In the genomic region with DNA sequence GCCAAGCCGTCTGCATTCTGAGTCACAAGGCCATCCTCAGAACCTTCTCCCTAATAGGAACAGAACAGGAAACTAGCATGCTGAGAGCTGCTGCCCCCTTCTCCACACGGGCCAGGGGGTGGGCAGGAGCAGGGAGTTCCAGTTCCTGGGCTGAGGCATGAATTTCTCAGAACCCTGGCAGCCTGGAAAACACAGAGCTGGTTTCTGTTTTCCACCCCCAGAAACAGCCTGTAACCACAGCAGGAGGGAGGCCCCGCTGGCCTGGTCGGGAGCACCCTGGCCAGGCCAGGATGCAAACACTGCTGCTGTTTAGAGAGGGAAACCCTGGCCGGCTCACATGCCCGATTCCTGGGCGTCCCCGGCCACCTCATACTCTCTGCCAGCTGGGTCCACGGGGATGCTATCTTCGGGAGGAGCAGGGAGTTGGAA, we compare ENCODE assay signal across 7 cellular contexts.
DNase-seq lines count a peak whose midpoint lies in the region; FAIRE-seq and TF ChIP-seq lines count a peak whose summit lies in the region.

No MANE protein-coding gene starts in this region.

- peaks cover 24% of the 10 kb centered on the region for H3F3A ChIP-seq in MM.1S (ENCODE audit: insufficient read depth, low read length)

- H3K27me3 ChIP-seq in astrocyte (ENCODE audit: insufficient read depth, low read length), result no peaks in the 10 kb centered on the region
- H3K27me3 ChIP-seq in layer of hippocampus (ENCODE audit: control insufficient read depth, insufficient read depth, low read length), result no peaks in the 10 kb centered on the region
- H3K27me3 ChIP-seq in stomach, result no peaks in the 10 kb centered on the region
- H3K27me3 ChIP-seq in MM.1S (replicated peaks; ENCODE audit: insufficient read depth, low read length), result no peaks in the 10 kb centered on the region

- no peak for TF ChIP-seq EP300 in stomach (IDR thresholded peaks at IDR 0.05)

- H4K20me1 ChIP-seq in astrocyte (ENCODE audit: insufficient read depth, low read length) (no peaks in the 10 kb centered on the region), MM.1S (ENCODE audit: insufficient read depth, low read length) (no peaks in the 10 kb centered on the region)

- no peak for FAIRE-seq in astrocyte (lab: Jason Lieb, UNC)

- TF ChIP-seq CTCF in astrocyte (IDR thresholded peaks at IDR 0.05; ENCODE audit: insufficient read depth, low read depth, low read length), result no peak
- TF ChIP-seq CTCF in stomach (IDR thresholded peaks at IDR 0.05), result no peak
- TF ChIP-seq CTCF in MM.1S (IDR thresholded peaks at IDR 0.05; ENCODE audit: low read length), result no peak
- TF ChIP-seq CTCF in nephron progenitor cell (IDR thresholded peaks at IDR 0.05), result no peak

- H3K4me1 Mint-ChIP-seq in astrocyte (ENCODE audit: low read depth, unreplicated experiment) (peaks cover 5% of the 10 kb centered on the region), nephron progenitor cell (peaks cover 35% of the 10 kb centered on the region)

- 12 to 27% (median 21%) methylated on average over 5 to 10 of the region's 10 CpGs for WGBS in stomach, 5 donors

- intact Hi-C loops in stomach (cut with DNase I; ENCODE audit: low total_unique reads), result no loop called here

- H3K36me3 ChIP-seq in astrocyte (ENCODE audit: insufficient read depth, low read length) (peaks cover 5% of the 10 kb centered on the region), stomach (peaks cover 0 to 19% (median 15%) of the 10 kb centered on the region in 4 donors), MM.1S (replicated peaks; ENCODE audit: insufficient read depth, low read length) (0 out of 2 replicates have a peak, but pooled peaks cover 3% of the 10 kb centered on the region)

- no peaks in the 10 kb centered on the region for H3K79me2 ChIP-seq in astrocyte (ENCODE audit: insufficient read depth, low read length)
- H3K79me2 ChIP-seq in MM.1S (ENCODE audit: low read length), result peaks cover 23% of the 10 kb centered on the region

- DNase-seq in KBM-7 (peak; percentile 64), astrocyte (ENCODE audit: low read depth) (peak; percentile 35), stomach (no peak), MM.1S (no peak), mucosa of gallbladder (ENCODE audit: low spot score) (no peak), nephron progenitor cell (no peak)

- H3K27ac ChIP-seq in astrocyte (ENCODE audit: low read depth, low read length) (peak overlapping the region; percentile 17), layer of hippocampus (ENCODE audit: low read depth, low read length) (peak overlapping the region; percentile 16), stomach (peak overlapping the region in 3 of 5 donors; percentile 35 to 52 (median 49)), MM.1S (ENCODE audit: low read length) (no peak overlapping the region)

- H3K27ac Mint-ChIP-seq in astrocyte (ENCODE audit: unreplicated experiment) (peak overlapping the region; percentile 58), nephron progenitor cell (no peak overlapping the region)

- H3K4me1 ChIP-seq in astrocyte (ENCODE audit: insufficient read depth, low read length) (peaks cover 13% of the 10 kb centered on the region), stomach (peaks cover 0 to 23% (median 18%) of the 10 kb centered on the region in 4 donors), MM.1S (ENCODE audit: low read length) (peaks cover 26% of the 10 kb centered on the region)

- H3K4me3 Mint-ChIP-seq in astrocyte (ENCODE audit: unreplicated experiment) (no peak overlapping the region), nephron progenitor cell (no peak overlapping the region)

- no peaks in the 10 kb centered on the region for H3K9me3 Mint-ChIP-seq in astrocyte (ENCODE audit: unreplicated experiment)
- no peaks in the 10 kb centered on the region for H3K9me3 Mint-ChIP-seq in nephron progenitor cell

- in situ Hi-C loops in KBM-7 (cut with MboI; ENCODE audit: low pct_unique_long_range_greater_than_20kb, low sequenced_read_pairs), result no loop called here

- H3K36me3 Mint-ChIP-seq in astrocyte (ENCODE audit: low read depth, unreplicated experiment) (peaks cover 11% of the 10 kb centered on the region), nephron progenitor cell (ENCODE audit: low read depth) (no peaks in the 10 kb centered on the region)

- H3K9ac ChIP-seq in astrocyte (ENCODE audit: low read length) (peak overlapping the region; percentile 50), MM.1S (ENCODE audit: low read length) (no peak overlapping the region)

- H3K4me3 ChIP-seq in astrocyte (ENCODE audit: insufficient read depth, low read depth, low read length) (no peak overlapping the region), stomach (no peak overlapping the region), MM.1S (ENCODE audit: low read length) (no peak overlapping the region)

- H3K27me3 Mint-ChIP-seq in astrocyte (ENCODE audit: low read depth, unreplicated experiment) (peaks cover under 1% of the 10 kb centered on the region), nephron progenitor cell (ENCODE audit: low read depth, poor library complexity) (peaks cover 8% of the 10 kb centered on the region)

- TF ChIP-seq POLR2A in stomach (IDR thresholded peaks at IDR 0.05), result no peak

- H3K9me3 ChIP-seq in astrocyte (ENCODE audit: insufficient read depth, low read depth, low read length) (no peaks in the 10 kb centered on the region), stomach (no peaks in the 10 kb centered on the region), MM.1S (replicated peaks; ENCODE audit: insufficient read depth, low read length) (no peaks in the 10 kb centered on the region)

- H2AFZ ChIP-seq in astrocyte (ENCODE audit: low read depth, low read length), result peak overlapping the region; percentile 13
- no peak overlapping the region for H2AFZ ChIP-seq in MM.1S (ENCODE audit: low read length)

- peak overlapping the region; percentile 65 for H3K4me2 ChIP-seq in astrocyte (ENCODE audit: low read length)
- no peak overlapping the region for H3K4me2 ChIP-seq in MM.1S (ENCODE audit: low read depth, low read length)

- no peaks in the 10 kb centered on the region for H3K9me2 ChIP-seq in MM.1S (replicated peaks; ENCODE audit: insufficient read depth, low read length)

Comparison
In these comparisons a context has a peak if more than half of its experiments do, and no peak if none do; other contexts are left out.
1. DNase-seq: peak in KBM-7 (single experiment) and astrocyte (single experiment); none in stomach (single experiment), MM.1S (single experiment), mucosa of gallbladder (single experiment) and nephron progenitor cell (single experiment).